10 cellular contexts compared by ENCODE assay signal in genomic region chr1:87805661-87806376, GRCh38.
A peak's percentile ranks its signal among the peaks of the same experiment; 100 is the strongest.
DNase-seq lines count a peak whose midpoint lies in the region; ATAC-seq and TF ChIP-seq lines count a peak whose summit lies in the region.
"Had no signal": no experiment of that assay in that cellular context is flagged by ENCODE, and none has a peak within 500 bp of the region (broad histone marks: within the 10 kb centered on the region; RNA-seq: fewer than 3 reads in every experiment).

No MANE protein-coding gene starts in this region.

- peak overlapping the region; percentile 49 for H3K27ac ChIP-seq in HCT116 (ENCODE audit: low read depth, low read length)
- H3K27ac ChIP-seq in testis, result peak overlapping the region; percentile 12 to 77
- H3K27ac ChIP-seq: VCaP had no signal

- H3K27me3 ChIP-seq in HCT116 (ENCODE audit: insufficient read depth, low read length) (no peaks in the 10 kb centered on the region), adipocyte (replicated peaks; ENCODE audit: control insufficient read depth, insufficient read depth, low read length) (no peaks in the 10 kb centered on the region), testis (no peaks in the 10 kb centered on the region)

- POLR2A ChIA-PET in HCT116 (lab: Charles Lee), result interaction anchor here (0.9 kb wide), 1 partner anchor 9 kb away, joined by 4 read pairs; no protein-coding TSS in a partner anchor

- no peaks in the 10 kb centered on the region for H3K79me2 ChIP-seq in HCT116 (ENCODE audit: insufficient read depth, low read length)

- H3K9ac ChIP-seq in HCT116 (ENCODE audit: low read length) (peak overlapping the region; percentile 18; the same call in 1 of the 2 replicates), adipocyte (ENCODE audit: low read length) (peak overlapping the region; percentile 11)

- H4K20me1 ChIP-seq in HCT116 (ENCODE audit: insufficient read depth), result no peaks in the 10 kb centered on the region

- no peaks in the 10 kb centered on the region for H3K36me3 Mint-ChIP-seq in activated T-helper 2 cell treated with anti-CD3 and anti-CD28 coated beads, Interferon-gamma antibody, Interleukin-2, Interleukin-4, amounts not matched to agents 10 μg/mL and 5 μg/mL and 100 μg/mL, durations not matched to agents 14 hours and 24 hours and 36 hours (ENCODE audit: low read depth)
- H3K36me3 Mint-ChIP-seq in activated T-cell treated with anti-CD3 and anti-CD28 coated beads, Interleukin-2, amount 50 U/mL, for 4 hours (ENCODE audit: insufficient read depth), result no peaks in the 10 kb centered on the region

- no peak for TF ChIP-seq POLR2A in HCT116 (IDR thresholded peaks at IDR 0.05; ENCODE audit: borderline replicate concordance, extremely low read depth, insufficient read depth, insufficient read length)
- TF ChIP-seq POLR2A in testis (IDR thresholded peaks at IDR 0.05), result no peak

- H3K4me2 ChIP-seq in HCT116 (ENCODE audit: low read length), result peak overlapping the region; percentile 86

- no peak overlapping the region for H3K4me3 Mint-ChIP-seq in activated T-helper 2 cell treated with anti-CD3 and anti-CD28 coated beads, Interferon-gamma antibody, Interleukin-2, Interleukin-4, amounts not matched to agents 10 μg/mL and 5 μg/mL and 100 μg/mL, durations not matched to agents 14 hours and 24 hours and 36 hours (ENCODE audit: low read depth)
- no peak overlapping the region for H3K4me3 Mint-ChIP-seq in activated T-cell treated with anti-CD3 and anti-CD28 coated beads, Interleukin-2, amount 50 U/mL, for 4 hours

- H3K9me3 Mint-ChIP-seq in activated T-helper 2 cell treated with anti-CD3 and anti-CD28 coated beads, Interferon-gamma antibody, Interleukin-2, Interleukin-4, amounts not matched to agents 10 μg/mL and 5 μg/mL and 100 μg/mL, durations not matched to agents 14 hours and 24 hours and 36 hours, result no peaks in the 10 kb centered on the region
- H3K9me3 Mint-ChIP-seq in activated T-cell treated with anti-CD3 and anti-CD28 coated beads, Interleukin-2, amount 50 U/mL, for 4 hours, result no peaks in the 10 kb centered on the region

- TF ChIP-seq CTCF in HCT116 (IDR thresholded peaks at IDR 0.05 in 2 of 3, conservative IDR thresholded peaks at IDR 0.05 in 1 of 3; ENCODE audit: borderline replicate concordance in 1 of 3, insufficient read depth in 1 of 3, low read depth in 2 of 3, low read length in 2 of 3) (no peak), testis (IDR thresholded peaks at IDR 0.05) (no peak)

- H2AFZ ChIP-seq in HCT116 (ENCODE audit: low read depth, low read length, poor library complexity, severe bottlenecking), result peak overlapping the region; percentile 92

- H3K9me3 ChIP-seq in HCT116 (ENCODE audit: control insufficient read depth in 1 of 2, insufficient read depth in 1 of 2, low read depth in 1 of 2, low read length in 2 of 2) (no peaks in the 10 kb centered on the region), adipocyte (ENCODE audit: control insufficient read depth, low read length) (no peaks in the 10 kb centered on the region), testis (no peaks in the 10 kb centered on the region)

- no peak; the same call in 1 of the 2 replicates for TF ChIP-seq RAD21 in HCT116 (IDR thresholded peaks at IDR 0.05; ENCODE audit: low read depth)

- peak overlapping the region in 1 of 2 experiments; percentile 52; a peak in 3 of 4 replicates for H3K4me3 ChIP-seq in HCT116 (replicated peaks in 1 of 2; ENCODE audit: low read depth in 1 of 2, low read length in 2 of 2)
- no peak overlapping the region for H3K4me3 ChIP-seq in adipocyte (ENCODE audit: low read length)
- H3K4me3 ChIP-seq in testis, result peak overlapping the region in 1 of 2 donors; percentile 7

- no peaks in the 10 kb centered on the region for H3K36me3 ChIP-seq in HCT116 (ENCODE audit: control insufficient read depth in 1 of 2, insufficient read depth in 2 of 2, low read length in 2 of 2)
- H3K36me3 ChIP-seq in adipocyte (ENCODE audit: control insufficient read depth, insufficient read depth, low read length, severe bottlenecking), result no peaks in the 10 kb centered on the region
- no peaks in the 10 kb centered on the region for H3K36me3 ChIP-seq in testis (ENCODE audit: low read depth, missing control alignments)

- peak; percentile 82 for ATAC-seq in HCT116
- ATAC-seq in activated T-cell treated with anti-CD3 and anti-CD28 coated beads, Interleukin-2, amount 50 U/mL, for 4 hours, result no peak

- no peaks in the 10 kb centered on the region for H3K27me3 Mint-ChIP-seq in activated T-helper 2 cell treated with anti-CD3 and anti-CD28 coated beads, Interferon-gamma antibody, Interleukin-2, Interleukin-4, amounts not matched to agents 10 μg/mL and 5 μg/mL and 100 μg/mL, durations not matched to agents 14 hours and 24 hours and 36 hours (ENCODE audit: low read depth)
- no peaks in the 10 kb centered on the region for H3K27me3 Mint-ChIP-seq in activated T-cell treated with anti-CD3 and anti-CD28 coated beads, Interleukin-2, amount 50 U/mL, for 4 hours (ENCODE audit: low read depth)

- no peaks in the 10 kb centered on the region for H3K4me1 Mint-ChIP-seq in activated T-helper 2 cell treated with anti-CD3 and anti-CD28 coated beads, Interferon-gamma antibody, Interleukin-2, Interleukin-4, amounts not matched to agents 10 μg/mL and 5 μg/mL and 100 μg/mL, durations not matched to agents 14 hours and 24 hours and 36 hours (ENCODE audit: low read depth)
- no peaks in the 10 kb centered on the region for H3K4me1 Mint-ChIP-seq in activated T-cell treated with anti-CD3 and anti-CD28 coated beads, Interleukin-2, amount 50 U/mL, for 4 hours (ENCODE audit: low read depth)

- no TSS peak for BruUV-seq in HCT116 (replicated peaks; lab: Mats Ljungman, UMichigan)

- H3K27ac Mint-ChIP-seq in activated T-helper 2 cell treated with anti-CD3 and anti-CD28 coated beads, Interferon-gamma antibody, Interleukin-2, Interleukin-4, amounts not matched to agents 10 μg/mL and 5 μg/mL and 100 μg/mL, durations not matched to agents 14 hours and 24 hours and 36 hours, result no peak overlapping the region

- H3K9me2 ChIP-seq in HCT116 (ENCODE audit: insufficient read depth), result no peaks in the 10 kb centered on the region

- DNase-seq in HCT116 (ENCODE audit: low read depth, low spot score) (peak; percentile 28), adipocyte (ENCODE audit: low read depth) (peak; percentile 28), iPS-NIHi11 (ENCODE audit: low spot score) (peak; percentile 17), testis (peak; percentile 24), NCI-H2171 treated with DMSO at 0.1 percent for 48 hours (lab: John Stamatoyannopoulos, UW) (no peak)
- no peak for DNase-seq in activated CD4-positive, alpha-beta T cell treated with anti-CD3 and anti-CD28 coated beads, Interleukin-2, amount 50 U/mL, for 1 hour
- no peak for DNase-seq in activated T-helper 2 cell treated with anti-CD3 and anti-CD28 coated beads, Interferon-gamma antibody, Interleukin-2, Interleukin-4, amounts not matched to agents 10 μg/mL and 5 μg/mL and 100 μg/mL, durations not matched to agents 14 hours and 24 hours and 36 hours (ENCODE audit: low spot score)
- no peak for DNase-seq in activated T-cell treated with anti-CD3 and anti-CD28 coated beads, Interleukin-2, amount 50 U/mL, for 4 hours
- DNase-seq: activated naive CD4-positive, alpha-beta T cell had no signal

- RAD21 ChIA-PET in HCT116 (lab: Charles Lee; ENCODE audit: low non-redundant PET in 1 of 2, low total read pairs in 2 of 2, uncharacterized antibody in 2 of 2, unreplicated experiment in 2 of 2), result no interaction called here

- intact Hi-C loops in HCT116 (cut with micrococcal nuclease) (loop anchor here (5.0 kb wide), 1 partner anchor 479 kb away; the partner anchor contains the start of gene LMO4), testis (cut with DNase I; ENCODE audit: low total_unique reads) (no loop called here)
- intact Hi-C loops in activated T-helper 2 cell treated with anti-CD3 and anti-CD28 coated beads, Interferon-gamma antibody, Interleukin-2, Interleukin-4, amounts not matched to agents 10 μg/mL and 5 μg/mL and 100 μg/mL, durations not matched to agents 14 hours and 24 hours and 36 hours (cut with micrococcal nuclease), result no loop called here

- WGBS in testis, 2 donors, result 11 to 12% methylated on average over 14 of the region's 14 CpGs

- peaks cover 14 to 24% of the 10 kb centered on the region in 2 experiments for H3K4me1 ChIP-seq in HCT116 (ENCODE audit: control insufficient read depth in 1 of 2, insufficient read depth in 2 of 2, low read length in 2 of 2)
- H3K4me1 ChIP-seq in adipocyte (ENCODE audit: control insufficient read depth, insufficient read depth, low read length), result peaks cover 6% of the 10 kb centered on the region
- peaks cover 19% of the 10 kb centered on the region for H3K4me1 ChIP-seq in testis

- CTCF ChIA-PET in HCT116 (lab: Charles Lee), result no interaction called here

TF ChIP-seq in HCT116, 20 proteins besides CTCF, POLR2A, EP300 and RAD21:
- TF ChIP-seq SP1 (IDR thresholded peaks at IDR 0.05; ENCODE audit: low read depth), result 0 out of 2 replicates have a peak, but pooled peaks have one; percentile 44
- TF ChIP-seq TCF7L2 (IDR thresholded peaks at IDR 0.05; ENCODE audit: borderline replicate concordance, extremely low read depth, insufficient read depth, insufficient read length), result no peak
- TF ChIP-seq JUND (IDR thresholded peaks at IDR 0.05), result peak; percentile 55
- peak; percentile 46 for TF ChIP-seq FOSL1 (IDR thresholded peaks at IDR 0.05; ENCODE audit: low read depth)
- TF ChIP-seq MAX (IDR thresholded peaks at IDR 0.05), result 0 out of 2 replicates have a peak, but pooled peaks have one; percentile 38
- no peak for TF ChIP-seq CEBPB (IDR thresholded peaks at IDR 0.05; ENCODE audit: low read depth)

Comparison
In these comparisons a context has a peak if more than half of its experiments do, and no peak if none do; other contexts are left out.
1. DNase-seq: peak in HCT116 (single experiment), adipocyte (single experiment), iPS-NIHi11 (single experiment) and testis (single experiment); none in NCI-H2171 treated with DMSO at 0.1 percent for 48 hours (single experiment), activated CD4-positive, alpha-beta T cell treated with anti-CD3 and anti-CD28 coated beads, Interleukin-2, amount 50 U/mL, for 1 hour (single experiment), activated T-helper 2 cell treated with anti-CD3 and anti-CD28 coated beads, Interferon-gamma antibody, Interleukin-2, Interleukin-4, amounts not matched to agents 10 μg/mL and 5 μg/mL and 100 μg/mL, durations not matched to agents 14 hours and 24 hours and 36 hours (single experiment) and activated T-cell treated with anti-CD3 and anti-CD28 coated beads, Interleukin-2, amount 50 U/mL, for 4 hours (single experiment).